ENCODE assay signal across 1 cellular context in the genomic region with DNA sequence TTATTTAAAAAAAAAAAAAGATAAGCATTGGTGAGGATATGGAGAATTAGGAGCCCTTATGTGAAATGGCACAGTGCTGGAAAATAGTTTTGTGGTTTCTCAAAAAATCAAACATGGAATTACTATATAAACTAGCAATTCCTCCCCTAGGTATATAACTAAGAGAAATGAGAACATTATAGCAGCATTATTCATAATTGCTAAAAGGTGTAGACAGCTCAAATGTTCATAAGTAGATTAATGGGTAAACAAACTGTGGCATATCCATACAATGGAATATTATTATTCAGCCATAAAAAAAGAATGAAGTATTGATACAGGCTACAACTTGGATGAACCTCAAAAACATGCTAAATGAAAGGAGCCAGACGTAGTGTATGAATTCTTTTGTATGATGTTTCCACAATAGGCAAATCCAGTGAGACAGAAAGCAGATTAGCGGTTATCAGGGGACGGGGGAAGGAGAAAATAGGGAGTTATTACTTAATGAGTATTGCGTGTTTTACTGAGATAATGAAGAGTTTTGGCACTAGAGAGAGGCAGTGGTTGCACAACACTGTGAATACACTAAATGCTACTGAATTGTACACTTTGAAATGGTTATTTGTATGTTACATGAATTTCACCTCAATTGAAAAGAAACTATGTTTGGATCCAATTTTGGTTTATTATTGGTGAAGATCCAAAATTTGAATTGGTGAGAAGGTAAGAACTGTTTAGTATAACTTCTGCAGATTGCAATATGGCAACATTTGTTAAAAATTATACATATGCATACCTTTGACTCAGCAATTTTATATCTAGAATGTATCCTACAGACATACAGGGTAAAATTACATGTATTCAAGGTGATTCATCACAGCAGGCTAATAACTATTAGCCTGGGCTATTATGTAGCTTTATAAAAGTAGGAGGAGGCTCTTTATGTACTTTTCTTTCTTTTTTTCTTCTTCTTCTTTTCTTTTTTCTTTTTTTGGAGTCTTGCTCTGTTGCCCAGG.
TF ChIP-seq lines count a peak whose summit lies in the region.

No MANE protein-coding gene starts in this region.

TF ChIP-seq in K562, 482 proteins besides CTCF, POLR2A, EP300 and RAD21 (continued from another document and continues in another):
- TF ChIP-seq U2AF1 (optimal IDR thresholded peaks at IDR 0.05; ENCODE audit: low read depth, low read length) (no peak), PTBP1 (IDR thresholded peaks at IDR 0.05; ENCODE audit: low read depth, low read length) (no peak), BDP1 (IDR thresholded peaks at IDR 0.05; ENCODE audit: insufficient read depth, insufficient read length) (no peak), DDX20 (tag; IDR thresholded peaks at IDR 0.05; ENCODE audit: low read depth) (no peak), BRCA1 (IDR thresholded peaks at IDR 0.05) (no peak), BRCA1 (CRISPR knock-in tag; IDR thresholded peaks at IDR 0.05) (no peak), ADNP (tag; IDR thresholded peaks at IDR 0.05) (no peak), RBM34 (IDR thresholded peaks at IDR 0.05; ENCODE audit: borderline replicate concordance, insufficient read depth, low read length) (no peak), ATF1 (CRISPR knock-in tag; IDR thresholded peaks at IDR 0.05) (no peak), ATF1 (tag; IDR thresholded peaks at IDR 0.05) (no peak), HCFC1 (IDR thresholded peaks at IDR 0.05; ENCODE audit: low read depth, low read length) (no peak), NFIC (IDR thresholded peaks at IDR 0.05) (peak; percentile 82), MAFG (tag; conservative IDR thresholded peaks at IDR 0.05) (peak; percentile 93), CBX3 (IDR thresholded peaks at IDR 0.05; ENCODE audit: borderline replicate concordance in 1 of 2, low read length in 2 of 2) (no peak), RBM17 (IDR thresholded peaks at IDR 0.05; ENCODE audit: borderline replicate concordance, low read depth, low read length) (no peak), TCFL5 (CRISPR knock-in tag; conservative IDR thresholded peaks at IDR 0.05) (no peak), MAZ (CRISPR knock-in tag; conservative IDR thresholded peaks at IDR 0.05 in 1 of 2, IDR thresholded peaks at IDR 0.05 in 1 of 2) (no peak), PCBP1 (IDR thresholded peaks at IDR 0.05; ENCODE audit: low read depth, low read length, poor library complexity, severe bottlenecking) (no peak), NCOA1 (IDR thresholded peaks at IDR 0.05; ENCODE audit: low read depth) (no peak), PML (IDR thresholded peaks at IDR 0.05; ENCODE audit: low read length) (peak; percentile 72; the same call in 1 of the 2 replicates), E2F3 (CRISPR knock-in tag; IDR thresholded peaks at IDR 0.05) (no peak), SRF (CRISPR knock-in tag; IDR thresholded peaks at IDR 0.05) (no peak), NFE2L1 (tag; IDR thresholded peaks at IDR 0.05; ENCODE audit: borderline replicate concordance, low read depth) (no peak), NFATC3 (IDR thresholded peaks at IDR 0.05) (no peak), NR2F6 (CRISPR knock-in tag; IDR thresholded peaks at IDR 0.05) (no peak), MAFF (IDR thresholded peaks at IDR 0.05; ENCODE audit: low read length) (peak; percentile 82), HNRNPUL1 (IDR thresholded peaks at IDR 0.05; ENCODE audit: low read length) (no peak)
- TF ChIP-seq, protein P1, sequence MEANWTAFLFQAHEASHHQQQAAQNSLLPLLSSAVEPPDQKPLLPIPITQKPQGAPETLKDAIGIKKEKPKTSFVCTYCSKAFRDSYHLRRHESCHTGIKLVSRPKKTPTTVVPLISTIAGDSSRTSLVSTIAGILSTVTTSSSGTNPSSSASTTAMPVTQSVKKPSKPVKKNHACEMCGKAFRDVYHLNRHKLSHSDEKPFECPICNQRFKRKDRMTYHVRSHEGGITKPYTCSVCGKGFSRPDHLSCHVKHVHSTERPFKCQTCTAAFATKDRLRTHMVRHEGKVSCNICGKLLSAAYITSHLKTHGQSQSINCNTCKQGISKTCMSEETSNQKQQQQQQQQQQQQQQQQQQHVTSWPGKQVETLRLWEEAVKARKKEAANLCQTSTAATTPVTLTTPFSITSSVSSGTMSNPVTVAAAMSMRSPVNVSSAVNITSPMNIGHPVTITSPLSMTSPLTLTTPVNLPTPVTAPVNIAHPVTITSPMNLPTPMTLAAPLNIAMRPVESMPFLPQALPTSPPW (CRISPR knock-in tag; IDR thresholded peaks at IDR 0.05), result peak; percentile 17; the same call in 1 of the 2 replicates
- TF ChIP-seq, protein P2, sequence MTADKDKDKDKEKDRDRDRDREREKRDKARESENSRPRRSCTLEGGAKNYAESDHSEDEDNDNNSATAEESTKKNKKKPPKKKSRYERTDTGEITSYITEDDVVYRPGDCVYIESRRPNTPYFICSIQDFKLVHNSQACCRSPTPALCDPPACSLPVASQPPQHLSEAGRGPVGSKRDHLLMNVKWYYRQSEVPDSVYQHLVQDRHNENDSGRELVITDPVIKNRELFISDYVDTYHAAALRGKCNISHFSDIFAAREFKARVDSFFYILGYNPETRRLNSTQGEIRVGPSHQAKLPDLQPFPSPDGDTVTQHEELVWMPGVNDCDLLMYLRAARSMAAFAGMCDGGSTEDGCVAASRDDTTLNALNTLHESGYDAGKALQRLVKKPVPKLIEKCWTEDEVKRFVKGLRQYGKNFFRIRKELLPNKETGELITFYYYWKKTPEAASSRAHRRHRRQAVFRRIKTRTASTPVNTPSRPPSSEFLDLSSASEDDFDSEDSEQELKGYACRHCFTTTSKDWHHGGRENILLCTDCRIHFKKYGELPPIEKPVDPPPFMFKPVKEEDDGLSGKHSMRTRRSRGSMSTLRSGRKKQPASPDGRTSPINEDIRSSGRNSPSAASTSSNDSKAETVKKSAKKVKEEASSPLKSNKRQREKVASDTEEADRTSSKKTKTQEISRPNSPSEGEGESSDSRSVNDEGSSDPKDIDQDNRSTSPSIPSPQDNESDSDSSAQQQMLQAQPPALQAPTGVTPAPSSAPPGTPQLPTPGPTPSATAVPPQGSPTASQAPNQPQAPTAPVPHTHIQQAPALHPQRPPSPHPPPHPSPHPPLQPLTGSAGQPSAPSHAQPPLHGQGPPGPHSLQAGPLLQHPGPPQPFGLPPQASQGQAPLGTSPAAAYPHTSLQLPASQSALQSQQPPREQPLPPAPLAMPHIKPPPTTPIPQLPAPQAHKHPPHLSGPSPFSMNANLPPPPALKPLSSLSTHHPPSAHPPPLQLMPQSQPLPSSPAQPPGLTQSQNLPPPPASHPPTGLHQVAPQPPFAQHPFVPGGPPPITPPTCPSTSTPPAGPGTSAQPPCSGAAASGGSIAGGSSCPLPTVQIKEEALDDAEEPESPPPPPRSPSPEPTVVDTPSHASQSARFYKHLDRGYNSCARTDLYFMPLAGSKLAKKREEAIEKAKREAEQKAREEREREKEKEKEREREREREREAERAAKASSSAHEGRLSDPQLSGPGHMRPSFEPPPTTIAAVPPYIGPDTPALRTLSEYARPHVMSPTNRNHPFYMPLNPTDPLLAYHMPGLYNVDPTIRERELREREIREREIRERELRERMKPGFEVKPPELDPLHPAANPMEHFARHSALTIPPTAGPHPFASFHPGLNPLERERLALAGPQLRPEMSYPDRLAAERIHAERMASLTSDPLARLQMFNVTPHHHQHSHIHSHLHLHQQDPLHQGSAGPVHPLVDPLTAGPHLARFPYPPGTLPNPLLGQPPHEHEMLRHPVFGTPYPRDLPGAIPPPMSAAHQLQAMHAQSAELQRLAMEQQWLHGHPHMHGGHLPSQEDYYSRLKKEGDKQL (CRISPR knock-in tag; IDR thresholded peaks at IDR 0.05; ENCODE audit: borderline replicate concordance), result no peak
- TF ChIP-seq, protein P3, sequence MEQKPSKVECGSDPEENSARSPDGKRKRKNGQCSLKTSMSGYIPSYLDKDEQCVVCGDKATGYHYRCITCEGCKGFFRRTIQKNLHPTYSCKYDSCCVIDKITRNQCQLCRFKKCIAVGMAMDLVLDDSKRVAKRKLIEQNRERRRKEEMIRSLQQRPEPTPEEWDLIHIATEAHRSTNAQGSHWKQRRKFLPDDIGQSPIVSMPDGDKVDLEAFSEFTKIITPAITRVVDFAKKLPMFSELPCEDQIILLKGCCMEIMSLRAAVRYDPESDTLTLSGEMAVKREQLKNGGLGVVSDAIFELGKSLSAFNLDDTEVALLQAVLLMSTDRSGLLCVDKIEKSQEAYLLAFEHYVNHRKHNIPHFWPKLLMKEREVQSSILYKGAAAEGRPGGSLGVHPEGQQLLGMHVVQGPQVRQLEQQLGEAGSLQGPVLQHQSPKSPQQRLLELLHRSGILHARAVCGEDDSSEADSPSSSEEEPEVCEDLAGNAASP (IDR thresholded peaks at IDR 0.05), result no peak
- TF ChIP-seq, protein P4, sequence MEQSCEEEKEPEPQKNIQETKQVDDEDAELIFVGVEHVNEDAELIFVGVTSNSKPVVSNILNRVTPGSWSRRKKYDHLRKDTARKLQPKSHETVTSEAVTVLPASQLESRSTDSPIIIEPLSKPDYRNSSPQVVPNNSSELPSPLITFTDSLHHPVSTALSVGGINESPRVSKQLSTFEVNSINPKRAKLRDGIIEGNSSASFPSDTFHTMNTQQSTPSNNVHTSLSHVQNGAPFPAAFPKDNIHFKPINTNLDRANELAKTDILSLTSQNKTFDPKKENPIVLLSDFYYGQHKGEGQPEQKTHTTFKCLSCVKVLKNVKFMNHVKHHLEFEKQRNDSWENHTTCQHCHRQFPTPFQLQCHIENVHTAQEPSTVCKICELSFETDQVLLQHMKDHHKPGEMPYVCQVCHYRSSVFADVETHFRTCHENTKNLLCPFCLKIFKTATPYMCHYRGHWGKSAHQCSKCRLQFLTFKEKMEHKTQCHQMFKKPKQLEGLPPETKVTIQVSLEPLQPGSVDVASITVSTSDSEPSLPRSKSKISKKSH (CRISPR knock-in tag; IDR thresholded peaks at IDR 0.05), result no peak
- TF ChIP-seq, protein P5, sequence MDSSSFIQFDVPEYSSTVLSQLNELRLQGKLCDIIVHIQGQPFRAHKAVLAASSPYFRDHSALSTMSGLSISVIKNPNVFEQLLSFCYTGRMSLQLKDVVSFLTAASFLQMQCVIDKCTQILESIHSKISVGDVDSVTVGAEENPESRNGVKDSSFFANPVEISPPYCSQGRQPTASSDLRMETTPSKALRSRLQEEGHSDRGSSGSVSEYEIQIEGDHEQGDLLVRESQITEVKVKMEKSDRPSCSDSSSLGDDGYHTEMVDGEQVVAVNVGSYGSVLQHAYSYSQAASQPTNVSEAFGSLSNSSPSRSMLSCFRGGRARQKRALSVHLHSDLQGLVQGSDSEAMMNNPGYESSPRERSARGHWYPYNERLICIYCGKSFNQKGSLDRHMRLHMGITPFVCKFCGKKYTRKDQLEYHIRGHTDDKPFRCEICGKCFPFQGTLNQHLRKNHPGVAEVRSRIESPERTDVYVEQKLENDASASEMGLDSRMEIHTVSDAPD (CRISPR knock-in tag; IDR thresholded peaks at IDR 0.05), result no peak
- TF ChIP-seq, protein P6, sequence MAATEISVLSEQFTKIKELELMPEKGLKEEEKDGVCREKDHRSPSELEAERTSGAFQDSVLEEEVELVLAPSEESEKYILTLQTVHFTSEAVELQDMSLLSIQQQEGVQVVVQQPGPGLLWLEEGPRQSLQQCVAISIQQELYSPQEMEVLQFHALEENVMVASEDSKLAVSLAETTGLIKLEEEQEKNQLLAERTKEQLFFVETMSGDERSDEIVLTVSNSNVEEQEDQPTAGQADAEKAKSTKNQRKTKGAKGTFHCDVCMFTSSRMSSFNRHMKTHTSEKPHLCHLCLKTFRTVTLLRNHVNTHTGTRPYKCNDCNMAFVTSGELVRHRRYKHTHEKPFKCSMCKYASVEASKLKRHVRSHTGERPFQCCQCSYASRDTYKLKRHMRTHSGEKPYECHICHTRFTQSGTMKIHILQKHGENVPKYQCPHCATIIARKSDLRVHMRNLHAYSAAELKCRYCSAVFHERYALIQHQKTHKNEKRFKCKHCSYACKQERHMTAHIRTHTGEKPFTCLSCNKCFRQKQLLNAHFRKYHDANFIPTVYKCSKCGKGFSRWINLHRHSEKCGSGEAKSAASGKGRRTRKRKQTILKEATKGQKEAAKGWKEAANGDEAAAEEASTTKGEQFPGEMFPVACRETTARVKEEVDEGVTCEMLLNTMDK (IDR thresholded peaks at IDR 0.05; ENCODE audit: borderline replicate concordance, insufficient read depth, low read depth, low read length, poor library complexity, severe bottlenecking), result no peak
- TF ChIP-seq, protein P7, sequence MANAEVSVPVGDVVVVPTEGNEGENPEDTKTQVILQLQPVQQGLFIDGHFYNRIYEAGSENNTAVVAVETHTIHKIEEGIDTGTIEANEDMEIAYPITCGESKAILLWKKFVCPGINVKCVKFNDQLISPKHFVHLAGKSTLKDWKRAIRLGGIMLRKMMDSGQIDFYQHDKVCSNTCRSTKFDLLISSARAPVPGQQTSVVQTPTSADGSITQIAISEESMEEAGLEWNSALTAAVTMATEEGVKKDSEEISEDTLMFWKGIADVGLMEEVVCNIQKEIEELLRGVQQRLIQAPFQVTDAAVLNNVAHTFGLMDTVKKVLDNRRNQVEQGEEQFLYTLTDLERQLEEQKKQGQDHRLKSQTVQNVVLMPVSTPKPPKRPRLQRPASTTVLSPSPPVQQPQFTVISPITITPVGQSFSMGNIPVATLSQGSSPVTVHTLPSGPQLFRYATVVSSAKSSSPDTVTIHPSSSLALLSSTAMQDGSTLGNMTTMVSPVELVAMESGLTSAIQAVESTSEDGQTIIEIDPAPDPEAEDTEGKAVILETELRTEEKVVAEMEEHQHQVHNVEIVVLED (CRISPR knock-in tag; IDR thresholded peaks at IDR 0.05), result no peak
- TF ChIP-seq, protein P8, sequence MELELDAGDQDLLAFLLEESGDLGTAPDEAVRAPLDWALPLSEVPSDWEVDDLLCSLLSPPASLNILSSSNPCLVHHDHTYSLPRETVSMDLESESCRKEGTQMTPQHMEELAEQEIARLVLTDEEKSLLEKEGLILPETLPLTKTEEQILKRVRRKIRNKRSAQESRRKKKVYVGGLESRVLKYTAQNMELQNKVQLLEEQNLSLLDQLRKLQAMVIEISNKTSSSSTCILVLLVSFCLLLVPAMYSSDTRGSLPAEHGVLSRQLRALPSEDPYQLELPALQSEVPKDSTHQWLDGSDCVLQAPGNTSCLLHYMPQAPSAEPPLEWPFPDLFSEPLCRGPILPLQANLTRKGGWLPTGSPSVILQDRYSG (tag; conservative IDR thresholded peaks at IDR 0.05; ENCODE audit: low read depth), result no peak
